Comparison of ENCODE assay signal across 1 cellular context in genomic region chr14:23076785-23077408, GRCh38.
A peak's percentile ranks its signal among the peaks of the same experiment; 100 is the strongest.
TF ChIP-seq lines count a peak whose summit lies in the region.

No MANE protein-coding gene starts in this region.

TF ChIP-seq in IMR-90, 13 proteins besides CTCF, POLR2A, EP300 and RAD21:
- TF ChIP-seq CHD1 (IDR thresholded peaks at IDR 0.05; ENCODE audit: low read depth, low read length) (no peak), USF2 (IDR thresholded peaks at IDR 0.05; ENCODE audit: low read depth, low read length) (no peak), RCOR1 (IDR thresholded peaks at IDR 0.05; ENCODE audit: insufficient replicate concordance, low read length) (no peak), MXI1 (IDR thresholded peaks at IDR 0.05; ENCODE audit: borderline replicate concordance, low read depth, low read length) (no peak), RFX5 (IDR thresholded peaks at IDR 0.05; ENCODE audit: low read depth, low read length) (no peak), SMC3 (IDR thresholded peaks at IDR 0.05; ENCODE audit: low read depth, low read length) (peak; percentile 52; the same call in 1 of the 2 replicates), FOS (IDR thresholded peaks at IDR 0.05; ENCODE audit: low read depth, low read length) (no peak)
TF ChIP-seq in IMR-90: peak in this region for 1.
